In the genomic region with DNA sequence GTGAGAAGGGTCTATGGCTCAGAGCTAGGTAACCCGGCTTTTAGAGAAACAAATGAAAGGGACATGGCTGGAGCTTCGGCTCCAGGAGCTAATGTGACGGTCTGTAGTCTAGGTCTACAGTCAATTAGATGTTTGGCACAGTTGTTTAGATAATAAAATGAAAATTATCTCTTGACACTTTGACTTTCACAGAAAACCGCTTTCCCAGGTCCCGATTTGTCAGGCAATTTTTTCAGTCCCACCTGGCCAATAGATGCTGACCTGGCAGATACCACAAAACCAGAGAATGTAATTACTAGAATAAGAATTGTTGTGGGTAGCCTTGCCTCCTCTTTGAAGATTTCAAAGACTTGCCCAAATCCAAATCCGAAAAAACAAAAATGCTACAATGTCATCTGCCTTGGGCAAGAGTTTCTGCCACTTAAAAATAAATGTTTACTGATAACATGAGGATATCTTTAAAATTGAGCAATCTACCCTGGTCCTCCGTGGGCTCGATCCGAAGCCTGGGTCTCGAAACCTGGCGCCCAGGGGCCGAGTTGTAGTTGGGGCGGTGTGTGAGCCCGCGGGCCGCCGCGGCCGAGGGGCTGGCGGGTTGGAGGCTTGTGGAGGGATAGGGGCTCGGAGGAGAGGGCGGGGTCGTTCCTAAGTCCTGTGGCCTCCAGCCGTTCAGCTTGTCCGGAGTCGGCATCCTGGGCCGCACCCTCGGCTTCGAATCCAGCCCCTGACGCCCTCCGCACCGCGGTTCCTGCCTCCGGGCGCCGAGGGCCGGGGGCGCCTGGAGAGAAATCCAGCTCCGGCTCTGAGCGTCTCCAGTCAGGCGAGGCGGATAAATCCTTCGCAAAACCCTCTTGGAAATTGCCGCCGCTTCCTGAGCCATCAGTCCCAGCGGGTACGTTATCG, we compare ENCODE assay signal across 10 cellular contexts. TPM values are rescaled to one million over a fixed set of nuclear protein-coding genes. Genes with fewer than 3 reads are reported as not detected.
DNase-seq lines count a peak whose midpoint lies in the region; ATAC-seq and TF ChIP-seq lines count a peak whose summit lies in the region.
"Had no signal": no experiment of that assay in that cellular context is flagged by ENCODE, and none has a peak within 500 bp of the region (broad histone marks: within the 10 kb centered on the region; RNA-seq: fewer than 3 reads in every experiment).

No MANE protein-coding gene starts in this region.

- H3F3A ChIP-seq in neural progenitor cell (ENCODE audit: low read depth) = peaks cover 52% of the 10 kb centered on the region

- H3K36me3 ChIP-seq in CD8-positive, alpha-beta memory T cell (ENCODE audit: insufficient read depth, low read length) = no peaks in the 10 kb centered on the region
- H3K36me3 ChIP-seq in HUES64 (ENCODE audit: insufficient read depth, low read length) (no peaks in the 10 kb centered on the region), neural progenitor cell (no peaks in the 10 kb centered on the region), left lung (no peaks in the 10 kb centered on the region)

- H3K4me1 ChIP-seq in CD8-positive, alpha-beta memory T cell (ENCODE audit: insufficient read depth, low read length) = peaks cover 44% of the 10 kb centered on the region
- H3K4me1 ChIP-seq in HUES64 (ENCODE audit: insufficient read depth, low read length) = peaks cover 28% of the 10 kb centered on the region
- peaks cover 46% of the 10 kb centered on the region for H3K4me1 ChIP-seq in neural progenitor cell
- peaks cover 13 to 58% of the 10 kb centered on the region in 2 donors for H3K4me1 ChIP-seq in left lung

- H3K36me3 Mint-ChIP-seq in CD8-positive, alpha-beta memory T cell = no peaks in the 10 kb centered on the region
- H3K36me3 Mint-ChIP-seq in neural progenitor cell = no peaks in the 10 kb centered on the region

- H3K9me3 ChIP-seq in CD8-positive, alpha-beta memory T cell (ENCODE audit: low read length) = no peaks in the 10 kb centered on the region
- H3K9me3 ChIP-seq in HUES64 (ENCODE audit: insufficient read depth, low read depth, low read length) (no peaks in the 10 kb centered on the region), neural progenitor cell (ENCODE audit: low read depth) (no peaks in the 10 kb centered on the region), left lung (no peaks in the 10 kb centered on the region)

- H3K4me3 Mint-ChIP-seq in CD8-positive, alpha-beta memory T cell = peak overlapping the region; percentile 17 to 80 (median 52)
- H3K4me3 Mint-ChIP-seq in neural progenitor cell = peak overlapping the region; percentile 71

- no peaks in the 10 kb centered on the region for H3K9me3 Mint-ChIP-seq in CD8-positive, alpha-beta memory T cell
- peaks cover 2% of the 10 kb centered on the region for H3K9me3 Mint-ChIP-seq in neural progenitor cell

- H3K79me2 ChIP-seq in neural progenitor cell (ENCODE audit: low read depth) = no peaks in the 10 kb centered on the region

- peaks cover 27 to 51% (median 29%) of the 10 kb centered on the region in 3 donors for H3K4me1 Mint-ChIP-seq in CD8-positive, alpha-beta memory T cell
- peaks cover 21% of the 10 kb centered on the region for H3K4me1 Mint-ChIP-seq in neural progenitor cell

- peak overlapping the region; percentile 26 for H3K4me3 ChIP-seq in CD8-positive, alpha-beta memory T cell (ENCODE audit: low read length)
- H3K4me3 ChIP-seq in HUES64 (ENCODE audit: low read length) (peak overlapping the region; percentile 46), neural progenitor cell (peak overlapping the region; percentile 44), left lung (no peak overlapping the region)

- no peak for DNase-seq in CD8-positive, alpha-beta memory T cell
- DNase-seq in ecto neural progenitor cell (ENCODE audit: low spot score) (peak; percentile 72), neural progenitor cell (ENCODE audit: low spot score) (peak; percentile 85), SHP77 (lab: John Stamatoyannopoulos, UW) (no peak), cortex of kidney (lab: John Stamatoyannopoulos, UW) (no peak), left lung (no peak), midbrain (lab: John Stamatoyannopoulos, UW) (no peak)
- DNase-seq: activated CD4-positive, alpha-beta T cell treated with anti-CD3 and anti-CD28 coated beads, Interleukin-2, amount 50 U/mL, for 4 hours; OCI-M1 had no signal

- intact Hi-C loops in left lung (cut with DNase I) = no loop called here

- peaks cover 62 to 67% of the 10 kb centered on the region in 2 donors for H3K27me3 Mint-ChIP-seq in CD8-positive, alpha-beta memory T cell
- peaks cover 77% of the 10 kb centered on the region for H3K27me3 Mint-ChIP-seq in neural progenitor cell (ENCODE audit: insufficient read depth, low read depth)

- H3K9ac ChIP-seq in HUES64 (ENCODE audit: low read depth, low read length) (no peak overlapping the region), neural progenitor cell (no peak overlapping the region)

- no peak overlapping the region for H3K27ac Mint-ChIP-seq in CD8-positive, alpha-beta memory T cell
- no peak overlapping the region for H3K27ac Mint-ChIP-seq in neural progenitor cell

- peaks cover 75% of the 10 kb centered on the region for H3K27me3 ChIP-seq in CD8-positive, alpha-beta memory T cell (ENCODE audit: insufficient read depth, low read length, poor library complexity, severe bottlenecking)
- H3K27me3 ChIP-seq in HUES64 (ENCODE audit: insufficient read depth, low read length) (peaks cover 100% of the 10 kb centered on the region), neural progenitor cell (peaks cover 100% of the 10 kb centered on the region), left lung (peaks cover 100% of the 10 kb centered on the region in 2 donors)

- peaks cover 71% of the 10 kb centered on the region for H4K20me1 ChIP-seq in neural progenitor cell (ENCODE audit: low read depth)

- POLR2A ChIA-PET in CD8-positive, alpha-beta memory T cell (lab: Charles Lee) = interaction anchor here (0.8 kb wide), 1 partner anchor 12 kb away, joined by 3 read pairs; no protein-coding TSS in a partner anchor

- H3K27ac ChIP-seq in CD8-positive, alpha-beta memory T cell (ENCODE audit: low read depth, low read length) = no peak overlapping the region
- H3K27ac ChIP-seq in HUES64 (ENCODE audit: low read depth, low read length) = no peak overlapping the region
- H3K27ac ChIP-seq in neural progenitor cell = no peak overlapping the region
- H3K27ac ChIP-seq in left lung = no peak overlapping the region

- H3K4me2 ChIP-seq in neural progenitor cell = peak overlapping the region; percentile 91

- CTCF ChIA-PET in CD8-positive, alpha-beta memory T cell (lab: Charles Lee) = no interaction called here

- TF ChIP-seq CTCF in neural progenitor cell (IDR thresholded peaks at IDR 0.05) (no peak), left lung (IDR thresholded peaks at IDR 0.05) (no peak)

- H2AFZ ChIP-seq in neural progenitor cell (replicated peaks) = peak overlapping the region; percentile 72

- WGBS in HUES64 = 2% methylated on average over 48 of the region's 48 CpGs

- no peak for ATAC-seq in left lung

RNA-seq across cellular contexts. Expression of a gene that starts 2.3 kb away (rescaled TPM):
- under 1 TPM; 0.57 to 0.82 TPM for total RNA-seq in CD8-positive, alpha-beta memory T cell
- not detected for polyA plus RNA-seq in CD8-positive, alpha-beta memory T cell
- polyA plus RNA-seq in HUES64 (2013, experiment 1 of 2) = 1.7 TPM
- 1.9 TPM for polyA plus RNA-seq in HUES64 (2013, experiment 2 of 2)
- total RNA-seq in neural progenitor cell (ENCODE audit: low replicate concordance) = 0.43 and 7.3 TPM in 2 replicates
- not detected for total RNA-seq in left lung

RNA-seq across cellular contexts. Expression of a gene that starts 32.5 kb away (rescaled TPM):
- total RNA-seq in CD8-positive, alpha-beta memory T cell = 1 to 10 TPM; 8.8 to 9.3 TPM
- 0.14 TPM for polyA plus RNA-seq in CD8-positive, alpha-beta memory T cell
- polyA plus RNA-seq in HUES64 (2013, experiment 1 of 2) = 3.8 TPM
- polyA plus RNA-seq in HUES64 (2013, experiment 2 of 2) = 3.2 TPM
- total RNA-seq in neural progenitor cell (ENCODE audit: low replicate concordance) (2.2 and 4.4 TPM in 2 replicates), left lung (10 to 100 TPM; 38.1 to 41.9 TPM)

Comparison
In these comparisons a context has a peak if more than half of its experiments do, and no peak if none do; other contexts are left out.
1. DNase-seq: peak in ecto neural progenitor cell (single experiment) and neural progenitor cell (single experiment); none in CD8-positive, alpha-beta memory T cell (0 of 5), SHP77 (0 of 2), cortex of kidney (single experiment), left lung (0 of 2) and midbrain (single experiment).
2. H3K4me3 ChIP-seq: peak in CD8-positive, alpha-beta memory T cell (single experiment), HUES64 (single experiment) and neural progenitor cell (single experiment); none in left lung (0 of 2).